Comparison of ENCODE assay signal across 1 cellular context in genomic region chr17:82267575-82268379, GRCh38.
TF ChIP-seq lines count a peak whose summit lies in the region.

No MANE protein-coding gene starts in this region.

TF ChIP-seq in HepG2, 621 proteins besides CTCF, POLR2A, EP300 and RAD21 (continued from another document and continues in another):
- TF ChIP-seq, protein P1, sequence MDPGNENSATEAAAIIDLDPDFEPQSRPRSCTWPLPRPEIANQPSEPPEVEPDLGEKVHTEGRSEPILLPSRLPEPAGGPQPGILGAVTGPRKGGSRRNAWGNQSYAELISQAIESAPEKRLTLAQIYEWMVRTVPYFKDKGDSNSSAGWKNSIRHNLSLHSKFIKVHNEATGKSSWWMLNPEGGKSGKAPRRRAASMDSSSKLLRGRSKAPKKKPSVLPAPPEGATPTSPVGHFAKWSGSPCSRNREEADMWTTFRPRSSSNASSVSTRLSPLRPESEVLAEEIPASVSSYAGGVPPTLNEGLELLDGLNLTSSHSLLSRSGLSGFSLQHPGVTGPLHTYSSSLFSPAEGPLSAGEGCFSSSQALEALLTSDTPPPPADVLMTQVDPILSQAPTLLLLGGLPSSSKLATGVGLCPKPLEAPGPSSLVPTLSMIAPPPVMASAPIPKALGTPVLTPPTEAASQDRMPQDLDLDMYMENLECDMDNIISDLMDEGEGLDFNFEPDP (CRISPR knock-in tag; conservative IDR thresholded peaks at IDR 0.05), result no peak
- no peak for TF ChIP-seq ZNF781 (CRISPR knock-in tag; IDR thresholded peaks at IDR 0.05; ENCODE audit: borderline replicate concordance, not compliant biosample characterization)
- TF ChIP-seq ZFP90 (CRISPR knock-in tag; IDR thresholded peaks at IDR 0.05; ENCODE audit: borderline replicate concordance), result peak; percentile 92; the same call in 1 of the 2 replicates
- no peak for TF ChIP-seq HNRNPK (IDR thresholded peaks at IDR 0.05; ENCODE audit: low read depth, low read length, poor library complexity, severe bottlenecking)
- peak; percentile 85; the same call in 1 of the 3 replicates for TF ChIP-seq MXI1 (IDR thresholded peaks at IDR 0.05; ENCODE audit: borderline replicate concordance, low read depth, low read length)
- TF ChIP-seq NFE2L1 (CRISPR knock-in tag; IDR thresholded peaks at IDR 0.05; ENCODE audit: borderline replicate concordance), result 0 out of 2 replicates have a peak, but pooled peaks have one; percentile 40
- peak; percentile 78 for TF ChIP-seq ZBTB20 (CRISPR knock-in tag; IDR thresholded peaks at IDR 0.05; ENCODE audit: borderline replicate concordance, low read depth)
- peak; percentile 93; the same call in 1 of the 2 replicates for TF ChIP-seq ZNF772 (CRISPR knock-in tag; IDR thresholded peaks at IDR 0.05)
- TF ChIP-seq HOXA3 (CRISPR knock-in tag; IDR thresholded peaks at IDR 0.05), result peak; percentile 96
- TF ChIP-seq, protein P2, sequence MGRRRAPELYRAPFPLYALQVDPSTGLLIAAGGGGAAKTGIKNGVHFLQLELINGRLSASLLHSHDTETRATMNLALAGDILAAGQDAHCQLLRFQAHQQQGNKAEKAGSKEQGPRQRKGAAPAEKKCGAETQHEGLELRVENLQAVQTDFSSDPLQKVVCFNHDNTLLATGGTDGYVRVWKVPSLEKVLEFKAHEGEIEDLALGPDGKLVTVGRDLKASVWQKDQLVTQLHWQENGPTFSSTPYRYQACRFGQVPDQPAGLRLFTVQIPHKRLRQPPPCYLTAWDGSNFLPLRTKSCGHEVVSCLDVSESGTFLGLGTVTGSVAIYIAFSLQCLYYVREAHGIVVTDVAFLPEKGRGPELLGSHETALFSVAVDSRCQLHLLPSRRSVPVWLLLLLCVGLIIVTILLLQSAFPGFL (CRISPR knock-in tag; IDR thresholded peaks at IDR 0.05), result no peak
- TF ChIP-seq ZNF646 (CRISPR knock-in tag; IDR thresholded peaks at IDR 0.05), result no peak
- TF ChIP-seq ZNF274 (CRISPR knock-in tag; IDR thresholded peaks at IDR 0.05), result 0 out of 2 replicates have a peak, but pooled peaks have one; percentile 49
- no peak for TF ChIP-seq NCOA5 (CRISPR knock-in tag; IDR thresholded peaks at IDR 0.05)
- TF ChIP-seq XRCC5 (optimal IDR thresholded peaks at IDR 0.05; ENCODE audit: low read length), result peak; percentile 92
- no peak for TF ChIP-seq ZNF550 (CRISPR knock-in tag; IDR thresholded peaks at IDR 0.05; ENCODE audit: borderline replicate concordance)
- TF ChIP-seq GFI1 (CRISPR knock-in tag; IDR thresholded peaks at IDR 0.05; ENCODE audit: borderline replicate concordance), result no peak
- TF ChIP-seq TMF1 (CRISPR knock-in tag; IDR thresholded peaks at IDR 0.05; ENCODE audit: low read depth), result no peak; the same call in 1 of the 2 replicates
- TF ChIP-seq, protein P3, sequence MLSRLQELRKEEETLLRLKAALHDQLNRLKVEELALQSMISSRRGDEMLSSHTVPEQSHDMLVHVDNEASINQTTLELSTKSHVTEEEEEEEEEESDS (CRISPR knock-in tag; IDR thresholded peaks at IDR 0.05; ENCODE audit: borderline replicate concordance), result 0 out of 2 replicates have a peak, but pooled peaks have one; percentile 71
- peak; percentile 98 for TF ChIP-seq ZNF275 (CRISPR knock-in tag; IDR thresholded peaks at IDR 0.05; ENCODE audit: borderline replicate concordance)
- 0 out of 2 replicates have a peak, but pooled peaks have one; percentile 71 for TF ChIP-seq KLF12 (CRISPR knock-in tag; IDR thresholded peaks at IDR 0.05; ENCODE audit: borderline replicate concordance)
- no peak; the same call in 1 of the 2 replicates for TF ChIP-seq ZNF234 (CRISPR knock-in tag; conservative IDR thresholded peaks at IDR 0.05)
- TF ChIP-seq SOX13 (IDR thresholded peaks at IDR 0.05), result peak; percentile 29; the same call in 1 of the 2 replicates
- peak in 1 of 2 experiments; percentile 86; a peak in 2 of 4 replicates for TF ChIP-seq SOX13 (CRISPR knock-in tag; conservative IDR thresholded peaks at IDR 0.05 in 1 of 2, IDR thresholded peaks at IDR 0.05 in 1 of 2)
- peak; percentile 92 for TF ChIP-seq ZNF263 (CRISPR knock-in tag; IDR thresholded peaks at IDR 0.05)
- no peak for TF ChIP-seq ZNF33B (CRISPR knock-in tag; IDR thresholded peaks at IDR 0.05)
- 0 out of 2 replicates have a peak, but pooled peaks have one; percentile 22 for TF ChIP-seq NAIF1 (CRISPR knock-in tag; IDR thresholded peaks at IDR 0.05; ENCODE audit: borderline replicate concordance)
- TF ChIP-seq ZNF430 (CRISPR knock-in tag; IDR thresholded peaks at IDR 0.05), result peak; percentile 93
- no peak for TF ChIP-seq CENPX (CRISPR knock-in tag; IDR thresholded peaks at IDR 0.05)
- no peak for TF ChIP-seq SP1 (IDR thresholded peaks at IDR 0.05)
- TF ChIP-seq SP1 (CRISPR knock-in tag; IDR thresholded peaks at IDR 0.05), result peak; percentile 21
- peak; percentile 94 for TF ChIP-seq MED13 (CRISPR knock-in tag; IDR thresholded peaks at IDR 0.05)
- no peak; the same call in 1 of the 2 replicates for TF ChIP-seq RARG (CRISPR knock-in tag; IDR thresholded peaks at IDR 0.05; ENCODE audit: low read depth)
- no peak for TF ChIP-seq ZBTB1 (CRISPR knock-in tag; IDR thresholded peaks at IDR 0.05; ENCODE audit: borderline replicate concordance)
- TF ChIP-seq GABPB1 (CRISPR knock-in tag; IDR thresholded peaks at IDR 0.05), result peak; percentile 78; the same call in 1 of the 2 replicates
- TF ChIP-seq, protein P4, sequence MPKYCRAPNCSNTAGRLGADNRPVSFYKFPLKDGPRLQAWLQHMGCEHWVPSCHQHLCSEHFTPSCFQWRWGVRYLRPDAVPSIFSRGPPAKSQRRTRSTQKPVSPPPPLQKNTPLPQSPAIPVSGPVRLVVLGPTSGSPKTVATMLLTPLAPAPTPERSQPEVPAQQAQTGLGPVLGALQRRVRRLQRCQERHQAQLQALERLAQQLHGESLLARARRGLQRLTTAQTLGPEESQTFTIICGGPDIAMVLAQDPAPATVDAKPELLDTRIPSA (CRISPR knock-in tag; IDR thresholded peaks at IDR 0.05; ENCODE audit: borderline replicate concordance), result no peak
- peak; percentile 66; the same call in 1 of the 2 replicates for TF ChIP-seq BRD4 (CRISPR knock-in tag; IDR thresholded peaks at IDR 0.05)
- TF ChIP-seq, protein P5, sequence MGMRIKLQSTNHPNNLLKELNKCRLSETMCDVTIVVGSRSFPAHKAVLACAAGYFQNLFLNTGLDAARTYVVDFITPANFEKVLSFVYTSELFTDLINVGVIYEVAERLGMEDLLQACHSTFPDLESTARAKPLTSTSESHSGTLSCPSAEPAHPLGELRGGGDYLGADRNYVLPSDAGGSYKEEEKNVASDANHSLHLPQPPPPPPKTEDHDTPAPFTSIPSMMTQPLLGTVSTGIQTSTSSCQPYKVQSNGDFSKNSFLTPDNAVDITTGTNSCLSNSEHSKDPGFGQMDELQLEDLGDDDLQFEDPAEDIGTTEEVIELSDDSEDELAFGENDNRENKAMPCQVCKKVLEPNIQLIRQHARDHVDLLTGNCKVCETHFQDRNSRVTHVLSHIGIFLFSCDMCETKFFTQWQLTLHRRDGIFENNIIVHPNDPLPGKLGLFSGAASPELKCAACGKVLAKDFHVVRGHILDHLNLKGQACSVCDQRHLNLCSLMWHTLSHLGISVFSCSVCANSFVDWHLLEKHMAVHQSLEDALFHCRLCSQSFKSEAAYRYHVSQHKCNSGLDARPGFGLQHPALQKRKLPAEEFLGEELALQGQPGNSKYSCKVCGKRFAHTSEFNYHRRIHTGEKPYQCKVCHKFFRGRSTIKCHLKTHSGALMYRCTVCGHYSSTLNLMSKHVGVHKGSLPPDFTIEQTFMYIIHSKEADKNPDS (CRISPR knock-in tag; IDR thresholded peaks at IDR 0.05), result 0 out of 2 replicates have a peak, but pooled peaks have one; percentile 80
- TF ChIP-seq TBX2 (CRISPR knock-in tag; IDR thresholded peaks at IDR 0.05; ENCODE audit: borderline replicate concordance), result peak; percentile 97
- no peak for TF ChIP-seq CREBL2 (CRISPR knock-in tag; IDR thresholded peaks at IDR 0.05; ENCODE audit: borderline replicate concordance)
- peak; percentile 25; the same call in 1 of the 2 replicates for TF ChIP-seq HHEX (CRISPR knock-in tag; IDR thresholded peaks at IDR 0.05)
- TF ChIP-seq SALL1 (CRISPR knock-in tag; IDR thresholded peaks at IDR 0.05), result peak; percentile 98
- TF ChIP-seq TBX3 (IDR thresholded peaks at IDR 0.05; ENCODE audit: borderline replicate concordance), result peak; percentile 75; the same call in 1 of the 2 replicates
- TF ChIP-seq FUBP1 (CRISPR knock-in tag; IDR thresholded peaks at IDR 0.05; ENCODE audit: borderline replicate concordance), result no peak
- TF ChIP-seq ZNF101 (CRISPR knock-in tag; IDR thresholded peaks at IDR 0.05; ENCODE audit: borderline replicate concordance, low read depth), result no peak
- TF ChIP-seq EHMT2 (IDR thresholded peaks at IDR 0.05; ENCODE audit: borderline replicate concordance, low read depth, low read length), result no peak; the same call in 1 of the 2 replicates
- peak; percentile 90; the same call in 1 of the 2 replicates for TF ChIP-seq ZNF776 (CRISPR knock-in tag; IDR thresholded peaks at IDR 0.05)
- peak in 1 of 2 experiments; percentile 53; a peak in 1 of 4 replicates for TF ChIP-seq ATF4 (CRISPR knock-in tag; IDR thresholded peaks at IDR 0.05)
- peak; percentile 80 for TF ChIP-seq CREB1 (IDR thresholded peaks at IDR 0.05)
- peak; percentile 76 for TF ChIP-seq CREB1 (CRISPR knock-in tag; IDR thresholded peaks at IDR 0.05)
- TF ChIP-seq ZFP41 (CRISPR knock-in tag; IDR thresholded peaks at IDR 0.05; ENCODE audit: borderline replicate concordance), result no peak
- no peak for TF ChIP-seq BATF2 (CRISPR knock-in tag; IDR thresholded peaks at IDR 0.05)
